17 cellular contexts compared by ENCODE assay signal in genomic region chr4:81465668-81466357, GRCh38. TPM values are rescaled to one million over a fixed set of nuclear protein-coding genes. Genes with fewer than 3 reads are reported as not detected.
A peak's percentile ranks its signal among the peaks of the same experiment; 100 is the strongest.
DNase-seq lines count a peak whose midpoint lies in the region; ATAC-seq and TF ChIP-seq lines count a peak whose summit lies in the region.
"Had no signal": no experiment of that assay in that cellular context is flagged by ENCODE, and none has a peak within 500 bp of the region (broad histone marks: within the 10 kb centered on the region; RNA-seq: fewer than 3 reads in every experiment).

No MANE protein-coding gene starts in this region.

- H3K4me3 ChIP-seq in endocrine pancreas (ENCODE audit: control insufficient read depth, insufficient read depth, low read length) (peak overlapping the region; percentile 34), stomach (no peak overlapping the region)
- H3K4me3 ChIP-seq: cardiac muscle cell, sigmoid colon had no signal

- H3K27ac Mint-ChIP-seq in activated T-cell treated with anti-CD3 and anti-CD28 coated beads, Interleukin-2, amount 50 U/mL, for 72 hours, result no peak overlapping the region
- H3K27ac Mint-ChIP-seq: activated B cell treated with CpG ODN at 0.5 μM for 24 hours; activated naive CD4-positive, alpha-beta T cell treated with anti-CD3 and anti-CD28 coated beads, Interleukin-2, amount 50 U/mL, for 24 hours had no signal

- intact Hi-C loops in stomach (cut with DNase I; ENCODE audit: low total_unique reads), result loop anchor here (5.0 kb wide), 1 partner anchor 376 kb away; no protein-coding TSS in a partner anchor

- peak overlapping the region; percentile 31 to 82 (median 66) for H3K27ac ChIP-seq in stomach
- H3K27ac ChIP-seq: cardiac muscle cell, sigmoid colon had no signal

- TF ChIP-seq POLR2A in stomach (IDR thresholded peaks at IDR 0.05), result no peak

- peaks cover 62% of the 10 kb centered on the region for H3K4me1 Mint-ChIP-seq in activated T-cell treated with anti-CD3 and anti-CD28 coated beads, Interleukin-2, amount 50 U/mL, for 72 hours (ENCODE audit: low read depth)

- H3K27me3 ChIP-seq in endocrine pancreas (ENCODE audit: control insufficient read depth, insufficient read depth, low read length) (no peaks in the 10 kb centered on the region), stomach (no peaks in the 10 kb centered on the region)
- H3K27me3 ChIP-seq: cardiac muscle cell, sigmoid colon had no signal

- H3K4me1 ChIP-seq in endocrine pancreas (ENCODE audit: control insufficient read depth, insufficient read depth, low read length) (peaks cover 29% of the 10 kb centered on the region), stomach (peaks cover 8 to 96% (median 54%) of the 10 kb centered on the region in 4 donors)

- no peaks in the 10 kb centered on the region for H3K9me3 ChIP-seq in endocrine pancreas (ENCODE audit: control insufficient read depth, low read length)
- no peaks in the 10 kb centered on the region for H3K9me3 ChIP-seq in stomach
- H3K9me3 ChIP-seq: sigmoid colon had no signal

- H3K9me3 Mint-ChIP-seq in activated T-cell treated with anti-CD3 and anti-CD28 coated beads, Interleukin-2, amount 50 U/mL, for 72 hours, result no peaks in the 10 kb centered on the region
- H3K9me3 Mint-ChIP-seq: activated B cell treated with CpG ODN at 0.5 μM for 24 hours; activated naive CD4-positive, alpha-beta T cell treated with anti-CD3 and anti-CD28 coated beads, Interleukin-2, amount 50 U/mL, for 24 hours; neural crest cell; stimulated activated memory B cell treated with anti-CD40 and anti-IgM and Interleukin-4, amounts not matched to agents 10 μg/mL and 1 μg/mL and 100 μg/mL, for 72 hours had no signal

- no peak for TF ChIP-seq EP300 in stomach (IDR thresholded peaks at IDR 0.05)

- H3K27me3 Mint-ChIP-seq in activated T-cell treated with anti-CD3 and anti-CD28 coated beads, Interleukin-2, amount 50 U/mL, for 72 hours (ENCODE audit: low read depth), result no peaks in the 10 kb centered on the region
- H3K27me3 Mint-ChIP-seq: activated B cell treated with CpG ODN at 0.5 μM for 24 hours; activated naive CD4-positive, alpha-beta T cell treated with anti-CD3 and anti-CD28 coated beads, Interleukin-2, amount 50 U/mL, for 24 hours; stimulated activated memory B cell treated with anti-CD40 and anti-IgM and Interleukin-4, amounts not matched to agents 10 μg/mL and 1 μg/mL and 100 μg/mL, for 72 hours had no signal

- DNase-seq in NCI-H128 (lab: John Stamatoyannopoulos, UW; ENCODE audit: unreplicated experiment), result peak; percentile 58
- peak; percentile 56 for DNase-seq in NCI-H510A (lab: John Stamatoyannopoulos, UW)
- DNase-seq in stomach, result no peak
- no peak for DNase-seq in stimulated activated CD4-positive, alpha-beta T cell treated with anti-CD3 and anti-CD28 coated beads, Interleukin-2, amount 100 ng/mL, for 24 hours
- no peak for DNase-seq in activated T-cell treated with anti-CD3 and anti-CD28 coated beads, Interleukin-2, amount 50 U/mL, for 72 hours
- DNase-seq: activated B cell treated with CpG ODN at 0.5 μM for 24 hours, C1 segment of cervical spinal cord, left cardiac atrium, MV-4-11, sigmoid colon had no signal

- H3K36me3 ChIP-seq in endocrine pancreas (ENCODE audit: control insufficient read depth, insufficient read depth, low read length) (no peaks in the 10 kb centered on the region), stomach (no peaks in the 10 kb centered on the region)
- H3K36me3 ChIP-seq: cardiac muscle cell, sigmoid colon had no signal

- no peak overlapping the region for H3K9ac ChIP-seq in endocrine pancreas (ENCODE audit: control insufficient read depth, insufficient read depth, low read length)

- no peak overlapping the region for H3K4me3 Mint-ChIP-seq in activated T-cell treated with anti-CD3 and anti-CD28 coated beads, Interleukin-2, amount 50 U/mL, for 72 hours
- H3K4me3 Mint-ChIP-seq: activated B cell treated with CpG ODN at 0.5 μM for 24 hours; activated naive CD4-positive, alpha-beta T cell treated with anti-CD3 and anti-CD28 coated beads, Interleukin-2, amount 50 U/mL, for 24 hours; neural crest cell; stimulated activated memory B cell treated with anti-CD40 and anti-IgM and Interleukin-4, amounts not matched to agents 10 μg/mL and 1 μg/mL and 100 μg/mL, for 72 hours had no signal

- WGBS in stomach, 5 donors, result 28 to 51% (median 35%) methylated on average over 6 of the region's 6 CpGs

- TF ChIP-seq CTCF in stomach (IDR thresholded peaks at IDR 0.05), result no peak

- no peaks in the 10 kb centered on the region for H3K36me3 Mint-ChIP-seq in activated T-cell treated with anti-CD3 and anti-CD28 coated beads, Interleukin-2, amount 50 U/mL, for 72 hours (ENCODE audit: insufficient read depth in 2 of 2)
- H3K36me3 Mint-ChIP-seq: stimulated activated memory B cell treated with anti-CD40 and anti-IgM and Interleukin-4, amounts not matched to agents 10 μg/mL and 1 μg/mL and 100 μg/mL, for 72 hours had no signal

- no peak for ATAC-seq in HG03025 (IDR thresholded peaks at IDR 0.05; ENCODE audit: low FRiP score, unreplicated experiment)
- no peak for ATAC-seq in activated T-cell treated with anti-CD3 and anti-CD28 coated beads, Interleukin-2, amount 50 U/mL, for 72 hours (replicated peaks in 1 of 2)
- ATAC-seq: left cardiac atrium; stimulated activated memory B cell treated with anti-CD40 and anti-IgM and Interleukin-4, amounts not matched to agents 10 μg/mL and 1 μg/mL and 100 μg/mL, for 72 hours had no signal

RNA-seq across cellular contexts. Expression of gene RASGEF1B, which starts 5.9 kb away (rescaled TPM):
- 10 to 100 TPM in 2 of 5 donors, 1 to 10 TPM in 3; 7.1 to 56.8 (median 9.6) TPM for total RNA-seq in stomach
- polyA plus RNA-seq in stomach, result 10 to 100 TPM in 1 of 3 donors, 1 to 10 TPM in 2; 5.4 to 11.6 (median 6.8) TPM
- total RNA-seq in activated T-cell treated with anti-CD3 and anti-CD28 coated beads, Interleukin-2, amount 50 U/mL, for 72 hours, result 1 to 10 TPM; 7.3 to 8.6 TPM
- total RNA-seq: G401 had no signal

Comparison
In these comparisons a context has a peak if more than half of its experiments do, and no peak if none do; other contexts are left out.
1. DNase-seq: peak in NCI-H128 (single experiment) and NCI-H510A (single experiment); none in stomach (single experiment), stimulated activated CD4-positive, alpha-beta T cell treated with anti-CD3 and anti-CD28 coated beads, Interleukin-2, amount 100 ng/mL, for 24 hours (0 of 2) and activated T-cell treated with anti-CD3 and anti-CD28 coated beads, Interleukin-2, amount 50 U/mL, for 72 hours (0 of 2).